Comparison of ENCODE assay signal across 20 cellular contexts in the genomic region with DNA sequence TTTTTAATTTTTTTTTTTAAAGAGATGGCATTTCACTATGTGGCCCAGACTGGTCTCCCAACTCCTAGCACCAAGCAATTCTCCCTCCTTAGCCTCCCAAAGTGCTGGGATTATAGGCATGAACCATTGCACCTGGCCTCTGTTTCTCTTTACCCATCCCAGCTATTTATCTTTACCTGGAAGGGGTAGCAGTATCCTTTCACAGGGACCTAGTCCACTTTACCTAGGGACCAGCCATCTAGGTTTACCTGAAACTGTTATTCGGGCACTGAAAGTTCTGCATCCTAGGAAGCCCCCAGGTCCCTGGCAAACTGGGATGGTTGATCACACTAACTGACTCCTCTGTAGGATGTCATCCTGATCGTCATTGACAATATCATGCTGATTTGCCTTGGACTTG. TPM values are rescaled to one million over a fixed set of nuclear protein-coding genes. Genes with fewer than 3 reads are reported as not detected.
DNase-seq lines count a peak whose midpoint lies in the region; ATAC-seq and TF ChIP-seq lines count a peak whose summit lies in the region.
"Had no signal": no experiment of that assay in that cellular context is flagged by ENCODE, and none has a peak within 500 bp of the region (broad histone marks: within the 10 kb centered on the region; RNA-seq: fewer than 3 reads in every experiment).

No MANE protein-coding gene starts in this region.

- DNase-seq in activated CD4-positive, alpha-beta T cell treated with anti-CD3 and anti-CD28 coated beads, Interleukin-2, amount 10 ng/mL, durations not matched to agents 7 days and 5 days: no peak
- no peak for DNase-seq in activated CD4-positive, alpha-beta T cell treated with anti-CD3 and anti-CD28 coated beads for 4 hours
- DNase-seq in CD8-positive, alpha-beta T cell: no peak
- DNase-seq in RWPE1 (ENCODE audit: low spot score): no peak
- DNase-seq in naive thymus-derived CD8-positive, alpha-beta T cell: no peak
- no peak for DNase-seq in DMS79 (lab: John Stamatoyannopoulos, UW)
- no peak for DNase-seq in activated effector memory CD4-positive, alpha-beta T cell treated with anti-CD3 and anti-CD28 coated beads, Interleukin-2, amount 50 U/mL, for 16 hours
- no peak for DNase-seq in T-helper 17 cell
- DNase-seq: AML-193, Caco-2, GDM1, GM23248 had no signal

- intact Hi-C loops in CD8-positive, alpha-beta T cell (cut with DNase I, micrococcal nuclease): no loop called here

- H3K9me3 Mint-ChIP-seq in activated CD4-positive, alpha-beta T cell treated with anti-CD3 and anti-CD28 coated beads, Interleukin-2, amount 10 ng/mL, durations not matched to agents 7 days and 5 days: no peaks in the 10 kb centered on the region
- H3K9me3 Mint-ChIP-seq in CD8-positive, alpha-beta T cell: no peaks in the 10 kb centered on the region
- no peaks in the 10 kb centered on the region for H3K9me3 Mint-ChIP-seq in naive thymus-derived CD8-positive, alpha-beta T cell
- H3K9me3 Mint-ChIP-seq: IgD-negative memory B cell had no signal

- POLR2A ChIA-PET in activated CD4-positive, alpha-beta T cell treated with anti-CD3 and anti-CD28 coated beads, Interleukin-2, amount 10 ng/mL, durations not matched to agents 7 days and 5 days (lab: Charles Lee): no interaction called here
- POLR2A ChIA-PET in CD8-positive, alpha-beta T cell (lab: Charles Lee): interaction anchor here (0.8 to 1.9 kb wide), 2 partner anchors 22 to 69 kb away, joined by 4 to 9 read pairs; a partner anchor contains a TSS
- POLR2A ChIA-PET in RWPE1 (lab: Yijun Ruan, JAX; ENCODE audit: low non-redundant PET): no interaction called here
- POLR2A ChIA-PET in naive thymus-derived CD8-positive, alpha-beta T cell (lab: Charles Lee): interaction anchor here (0.8 to 2.5 kb wide), 6 partner anchors 14 to 43 kb away, joined by 3 to 12 read pairs (median 8); a partner anchor contains a TSS

- no peaks in the 10 kb centered on the region for H3K9me3 ChIP-seq in CD8-positive, alpha-beta T cell (ENCODE audit: low read length)
- no peaks in the 10 kb centered on the region for H3K9me3 ChIP-seq in T-helper 17 cell (ENCODE audit: control insufficient read depth, low read length, poor library complexity, severe bottlenecking)
- H3K9me3 ChIP-seq: A549, Caco-2, HAP-1 had no signal

- H3K27me3 ChIP-seq in CD8-positive, alpha-beta T cell (ENCODE audit: insufficient read depth, low read length): no peaks in the 10 kb centered on the region

- peaks cover 28% of the 10 kb centered on the region for H3K4me1 Mint-ChIP-seq in activated CD4-positive, alpha-beta T cell treated with anti-CD3 and anti-CD28 coated beads, Interleukin-2, amount 10 ng/mL, durations not matched to agents 7 days and 5 days
- H3K4me1 Mint-ChIP-seq in CD8-positive, alpha-beta T cell (ENCODE audit: low read depth): peaks cover 45% of the 10 kb centered on the region
- H3K4me1 Mint-ChIP-seq in naive thymus-derived CD8-positive, alpha-beta T cell: peaks cover 22 to 43% (median 36%) of the 10 kb centered on the region in 4 donors
- H3K4me1 Mint-ChIP-seq in T-helper 17 cell: peaks cover 20% of the 10 kb centered on the region

- H3K4me1 ChIP-seq in CD8-positive, alpha-beta T cell (ENCODE audit: insufficient read depth, low read length): peaks cover 30% of the 10 kb centered on the region
- H3K4me1 ChIP-seq: HAP-1 had no signal

- H3K27ac ChIP-seq in CD8-positive, alpha-beta T cell (ENCODE audit: low read depth, low read length): no peak overlapping the region
- peak overlapping the region; percentile 91 for H3K27ac ChIP-seq in RWPE1
- H3K27ac ChIP-seq: 22Rv1, A549, C4-2B, GM23248, HL-60 had no signal

- CTCF ChIA-PET in activated CD4-positive, alpha-beta T cell treated with anti-CD3 and anti-CD28 coated beads, Interleukin-2, amount 10 ng/mL, durations not matched to agents 7 days and 5 days (lab: Charles Lee): interaction anchor here (1.1 kb wide), 1 partner anchor 273 kb away, joined by 3 read pairs; no protein-coding TSS in a partner anchor
- CTCF ChIA-PET in CD8-positive, alpha-beta T cell (lab: Charles Lee): interaction anchor here (0.9 to 2.6 kb wide), 6 partner anchors 22 to 115 kb away, joined by 3 to 20 read pairs (median 4); a partner anchor contains a TSS
- CTCF ChIA-PET in RWPE1 (lab: Yijun Ruan, JAX): no interaction called here

- H3K36me3 ChIP-seq in CD8-positive, alpha-beta T cell (ENCODE audit: insufficient read depth, low read length): no peaks in the 10 kb centered on the region
- H3K36me3 ChIP-seq: HAP-1 had no signal

- peak overlapping the region; percentile 19 for H3K27ac Mint-ChIP-seq in activated CD4-positive, alpha-beta T cell treated with anti-CD3 and anti-CD28 coated beads, Interleukin-2, amount 10 ng/mL, durations not matched to agents 7 days and 5 days
- H3K27ac Mint-ChIP-seq in CD8-positive, alpha-beta T cell: peak overlapping the region; percentile 5
- peak overlapping the region in 4 of 10 donors; percentile 3 to 66 (median 52) for H3K27ac Mint-ChIP-seq in naive thymus-derived CD8-positive, alpha-beta T cell
- H3K27ac Mint-ChIP-seq in T-helper 17 cell: no peak overlapping the region

- no peak for TF ChIP-seq CTCF in CD8-positive, alpha-beta T cell (IDR thresholded peaks at IDR 0.05)
- TF ChIP-seq CTCF in RWPE1 (conservative IDR thresholded peaks at IDR 0.05; ENCODE audit: low read depth): no peak

- no peaks in the 10 kb centered on the region for H3K36me3 Mint-ChIP-seq in activated CD4-positive, alpha-beta T cell treated with anti-CD3 and anti-CD28 coated beads, Interleukin-2, amount 10 ng/mL, durations not matched to agents 7 days and 5 days (ENCODE audit: low read depth)
- no peaks in the 10 kb centered on the region for H3K36me3 Mint-ChIP-seq in CD8-positive, alpha-beta T cell
- H3K36me3 Mint-ChIP-seq in naive thymus-derived CD8-positive, alpha-beta T cell: no peaks in the 10 kb centered on the region
- H3K36me3 Mint-ChIP-seq in T-helper 17 cell (ENCODE audit: low read depth): no peaks in the 10 kb centered on the region
- H3K36me3 Mint-ChIP-seq: IgD-negative memory B cell had no signal

- H3K27me3 Mint-ChIP-seq in activated CD4-positive, alpha-beta T cell treated with anti-CD3 and anti-CD28 coated beads, Interleukin-2, amount 10 ng/mL, durations not matched to agents 7 days and 5 days: no peaks in the 10 kb centered on the region
- H3K27me3 Mint-ChIP-seq in CD8-positive, alpha-beta T cell (ENCODE audit: low read depth): no peaks in the 10 kb centered on the region
- H3K27me3 Mint-ChIP-seq in naive thymus-derived CD8-positive, alpha-beta T cell: peaks cover 0 to 1% (median 0%) of the 10 kb centered on the region in 5 donors
- no peaks in the 10 kb centered on the region for H3K27me3 Mint-ChIP-seq in T-helper 17 cell
- H3K27me3 Mint-ChIP-seq: IgD-negative memory B cell had no signal

- H3K4me3 ChIP-seq in CD8-positive, alpha-beta T cell (ENCODE audit: low read depth, low read length): no peak overlapping the region
- H3K4me3 ChIP-seq: A549, GM23248, HAP-1 had no signal

- H3K4me3 Mint-ChIP-seq in activated CD4-positive, alpha-beta T cell treated with anti-CD3 and anti-CD28 coated beads, Interleukin-2, amount 10 ng/mL, durations not matched to agents 7 days and 5 days: no peak overlapping the region
- peak overlapping the region; percentile 27 for H3K4me3 Mint-ChIP-seq in CD8-positive, alpha-beta T cell
- peak overlapping the region in 6 of 10 donors; percentile 30 to 48 (median 36) for H3K4me3 Mint-ChIP-seq in naive thymus-derived CD8-positive, alpha-beta T cell
- no peak overlapping the region for H3K4me3 Mint-ChIP-seq in T-helper 17 cell
- H3K4me3 Mint-ChIP-seq: IgD-negative memory B cell had no signal

- no peak for ATAC-seq in CD8-positive, alpha-beta T cell
- ATAC-seq in naive thymus-derived CD8-positive, alpha-beta T cell: no peak
- ATAC-seq in T-helper 17 cell: no peak

RNA-seq across cellular contexts. Expression of a gene that starts 21.7 kb away (rescaled TPM):
- total RNA-seq in activated CD4-positive, alpha-beta T cell treated with anti-CD3 and anti-CD28 coated beads, Interleukin-2, amount 10 ng/mL, durations not matched to agents 7 days and 5 days: 10 to 100 TPM; 43.0 to 45.3 TPM
- total RNA-seq in CD8-positive, alpha-beta T cell: 1 to 10 TPM; 4.4 to 6.3 TPM
- 10 to 100 TPM; 19.0 to 22.0 TPM for total RNA-seq in naive thymus-derived CD8-positive, alpha-beta T cell
- polyA plus RNA-seq in naive thymus-derived CD8-positive, alpha-beta T cell: 10 to 100 TPM in 2 of 3 donors, 1 to 10 TPM in 1; 5.8 to 13.6 (median 11.5) TPM
- total RNA-seq in T-helper 17 cell: 10 to 100 TPM; 33.1 to 45.9 TPM

RNA-seq across cellular contexts. Expression of a gene that starts 33.6 kb away (rescaled TPM):
- under 1 TPM; 0.23 to 0.32 TPM for total RNA-seq in activated CD4-positive, alpha-beta T cell treated with anti-CD3 and anti-CD28 coated beads, Interleukin-2, amount 10 ng/mL, durations not matched to agents 7 days and 5 days
- total RNA-seq in CD8-positive, alpha-beta T cell: under 1 TPM; 0.33 to 0.38 TPM
- under 1 TPM in 1 of 2 experiments, not detected in 1; 0.44 TPM for total RNA-seq in naive thymus-derived CD8-positive, alpha-beta T cell
- polyA plus RNA-seq in naive thymus-derived CD8-positive, alpha-beta T cell: not detected
- total RNA-seq in T-helper 17 cell: 1 to 10 TPM; 1.3 TPM
- total RNA-seq: GM23248, H4 had no signal
- polyA plus RNA-seq: GM23248, IgD-negative memory B cell had no signal

RNA-seq across cellular contexts. Expression of a gene that starts 38.3 kb away (rescaled TPM):
- total RNA-seq in activated CD4-positive, alpha-beta T cell treated with anti-CD3 and anti-CD28 coated beads, Interleukin-2, amount 10 ng/mL, durations not matched to agents 7 days and 5 days: 100 to 1,000 TPM; 113 to 128 TPM
- total RNA-seq in CD8-positive, alpha-beta T cell: 10 to 100 TPM; 30.7 to 32.3 TPM
- 100 to 1,000 TPM; 128 to 129 TPM for total RNA-seq in naive thymus-derived CD8-positive, alpha-beta T cell
- 10 to 100 TPM; 30.3 to 35.9 (median 31.0) TPM for polyA plus RNA-seq in naive thymus-derived CD8-positive, alpha-beta T cell
- 100 to 1,000 TPM in 1 of 2 donors, 10 to 100 TPM in 1; 94.7 to 104 TPM for total RNA-seq in T-helper 17 cell

RNA-seq across cellular contexts. Expression of a gene that starts 53.2 kb away (rescaled TPM):
- total RNA-seq in activated CD4-positive, alpha-beta T cell treated with anti-CD3 and anti-CD28 coated beads, Interleukin-2, amount 10 ng/mL, durations not matched to agents 7 days and 5 days: 1 to 10 TPM; 3.0 to 4.1 TPM
- total RNA-seq in CD8-positive, alpha-beta T cell: under 1 TPM in 1 of 2 experiments, not detected in 1; 0.94 TPM
- 1 to 10 TPM; 4.0 to 4.5 TPM for total RNA-seq in naive thymus-derived CD8-positive, alpha-beta T cell
- polyA plus RNA-seq in naive thymus-derived CD8-positive, alpha-beta T cell: under 1 TPM in 2 of 3 donors, not detected in 1; 0.28 to 0.56 TPM
- 1 to 10 TPM; 1.4 to 1.7 TPM for total RNA-seq in T-helper 17 cell
- total RNA-seq: Daoy, GM23248 had no signal

RNA-seq across cellular contexts. Expression of a gene that starts 56.4 kb away (rescaled TPM):
- total RNA-seq in activated CD4-positive, alpha-beta T cell treated with anti-CD3 and anti-CD28 coated beads, Interleukin-2, amount 10 ng/mL, durations not matched to agents 7 days and 5 days: 10 to 100 TPM; 34.6 to 36.1 TPM
- total RNA-seq in CD8-positive, alpha-beta T cell: 10 to 100 TPM; 30.2 to 30.5 TPM
- total RNA-seq in naive thymus-derived CD8-positive, alpha-beta T cell: 100 to 1,000 TPM; 102 to 118 TPM
- polyA plus RNA-seq in naive thymus-derived CD8-positive, alpha-beta T cell: under 1 TPM in 1 of 3 donors, not detected in 2; 0.42 TPM
- 10 to 100 TPM; 33.1 to 43.1 TPM for total RNA-seq in T-helper 17 cell
- total RNA-seq: GM23248, H4 had no signal
- polyA plus RNA-seq: GM23248 had no signal

Comparison
In these comparisons a context has a peak if more than half of its experiments do, and no peak if none do; other contexts are left out.
1. H3K4me3 Mint-ChIP-seq: peak in CD8-positive, alpha-beta T cell (single experiment) and naive thymus-derived CD8-positive, alpha-beta T cell (6 of 10); none in activated CD4-positive, alpha-beta T cell treated with anti-CD3 and anti-CD28 coated beads, Interleukin-2, amount 10 ng/mL, durations not matched to agents 7 days and 5 days (single experiment) and T-helper 17 cell (single experiment).
2. POLR2A ChIA-PET loops: an anchor here in CD8-positive, alpha-beta T cell (0.8 to 1.9 kb wide) and naive thymus-derived CD8-positive, alpha-beta T cell (0.8 to 2.5 kb wide); none called in activated CD4-positive, alpha-beta T cell treated with anti-CD3 and anti-CD28 coated beads, Interleukin-2, amount 10 ng/mL, durations not matched to agents 7 days and 5 days and RWPE1.